ENCODE assay signal across 20 cellular contexts in the genomic region with DNA sequence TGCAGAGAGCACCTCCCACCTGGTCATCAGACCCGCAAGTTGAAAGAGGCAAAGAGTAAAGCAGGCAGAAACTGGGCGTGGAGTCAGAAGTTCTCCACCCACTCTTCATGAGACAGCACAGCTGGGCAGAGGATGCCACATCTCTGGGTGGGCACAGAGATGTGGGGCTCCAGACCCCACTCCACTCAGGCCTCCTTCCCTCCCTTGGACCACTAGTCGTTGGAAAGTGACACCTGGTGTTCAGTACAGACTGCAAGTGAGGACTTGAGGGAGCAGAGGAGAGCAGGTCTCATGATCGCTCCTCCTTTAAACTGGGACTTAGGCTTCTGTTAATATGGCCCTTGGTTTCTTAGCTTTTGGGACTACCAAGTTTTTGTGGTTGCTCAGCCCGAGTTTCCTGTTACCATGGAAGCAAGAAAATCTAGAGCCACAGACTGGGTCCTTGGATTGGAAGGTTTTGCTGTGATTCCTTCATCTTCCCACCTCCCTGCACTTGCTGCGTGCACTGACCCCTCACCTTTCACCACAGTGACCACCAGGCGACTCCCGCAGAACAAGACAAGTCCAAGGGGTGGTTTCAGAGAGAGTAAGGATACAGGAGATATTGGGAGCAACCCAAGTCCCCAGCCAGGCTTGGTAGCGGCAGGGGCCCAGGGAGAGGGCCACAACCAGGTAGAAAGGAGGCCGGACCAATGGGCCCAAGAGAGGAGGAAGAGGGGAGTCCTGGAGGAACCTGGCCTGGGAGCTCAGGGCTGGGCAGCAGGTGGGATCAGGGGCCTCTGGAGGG. TPM values are rescaled to one million over a fixed set of nuclear protein-coding genes. Genes with fewer than 3 reads are reported as not detected.
A peak's percentile ranks its signal among the peaks of the same experiment; 100 is the strongest.
DNase-seq lines count a peak whose midpoint lies in the region; ATAC-seq and TF ChIP-seq lines count a peak whose summit lies in the region.
"Had no signal": no experiment of that assay in that cellular context is flagged by ENCODE, and none has a peak within 500 bp of the region (broad histone marks: within the 10 kb centered on the region; RNA-seq: fewer than 3 reads in every experiment).

No MANE protein-coding gene starts in this region.

- H3K9me3 Mint-ChIP-seq in activated CD8-positive, alpha-beta memory T cell treated with anti-CD3 and anti-CD28 coated beads, Interleukin-2, amount 10 ng/mL, durations not matched to agents 7 days and 5 days (ENCODE audit: low read depth) = no peaks in the 10 kb centered on the region

- H3K4me1 ChIP-seq in right atrium auricular region = no peaks in the 10 kb centered on the region
- peaks cover 41 to 46% of the 10 kb centered on the region in 2 experiments for H3K4me1 ChIP-seq in neutrophil (ENCODE audit: control insufficient read depth in 1 of 2, insufficient read depth in 1 of 2, low read depth in 1 of 2, low read length in 1 of 2)
- H3K4me1 ChIP-seq in aorta (ENCODE audit: control insufficient read depth in 1 of 2, insufficient read depth in 2 of 2, low read length in 2 of 2) = no peaks in the 10 kb centered on the region
- H3K4me1 ChIP-seq: A549, BE2C, Peyer's patch had no signal

- no peak overlapping the region for H3K4me3 Mint-ChIP-seq in activated CD8-positive, alpha-beta memory T cell treated with anti-CD3 and anti-CD28 coated beads, Interleukin-2, amount 10 ng/mL, durations not matched to agents 7 days and 5 days

- peak; percentile 26 for DNase-seq in right atrium auricular region (ENCODE audit: low spot score)
- no peak for DNase-seq in cardiac septum (ENCODE audit: low spot score)
- peak; percentile 16 for DNase-seq in activated CD8-positive, alpha-beta memory T cell treated with anti-CD3 and anti-CD28 coated beads, Interleukin-2, amount 10 ng/mL, durations not matched to agents 7 days and 5 days
- DNase-seq in NCI-H526 (lab: John Stamatoyannopoulos, UW) = no peak
- DNase-seq in aorta = no peak
- DNase-seq: BE2C, DMS53, GM23248, HCEC 1CT, KG1, NCI-H1092 treated with DMSO at 0.1 percent for 48 hours, NCI-H1436 treated with DMSO at 0.1 percent for 48 hours, NCI-H1930, NCI-H510A, NCI-H748 treated with DMSO at 0.1 percent for 48 hours had no signal

- H3K9me3 ChIP-seq in right atrium auricular region (no peaks in the 10 kb centered on the region), neutrophil (no peaks in the 10 kb centered on the region), aorta (ENCODE audit: control insufficient read depth, low read length) (no peaks in the 10 kb centered on the region)
- H3K9me3 ChIP-seq: A549, BE2C, Peyer's patch had no signal

- CTCF ChIA-PET in activated CD8-positive, alpha-beta memory T cell treated with anti-CD3 and anti-CD28 coated beads, Interleukin-2, amount 10 ng/mL, durations not matched to agents 7 days and 5 days (lab: Charles Lee) = interaction anchor here (1.0 kb wide), 2 partner anchors 43 to 78 kb away, joined by 3 to 4 read pairs; no protein-coding TSS in a partner anchor

- 84 to 90% methylated on average over 9 to 10 of the region's 10 CpGs for WGBS in aorta, 2 donors

- no peak overlapping the region for H3K4me3 ChIP-seq in right atrium auricular region
- H3K4me3 ChIP-seq in neutrophil (ENCODE audit: low read depth in 1 of 2, low read length in 1 of 2) = no peak overlapping the region
- no peak overlapping the region for H3K4me3 ChIP-seq in aorta (ENCODE audit: low read length in 2 of 2)
- H3K4me3 ChIP-seq: A549, GM23248, Peyer's patch had no signal

- H3K36me3 Mint-ChIP-seq in activated CD8-positive, alpha-beta memory T cell treated with anti-CD3 and anti-CD28 coated beads, Interleukin-2, amount 10 ng/mL, durations not matched to agents 7 days and 5 days = no peaks in the 10 kb centered on the region

- intact Hi-C loops in cardiac septum (cut with DNase I) = no loop called here
- intact Hi-C loops in aorta (cut with DNase I) = no loop called here

- H3K36me3 ChIP-seq in right atrium auricular region (no peaks in the 10 kb centered on the region), neutrophil (peaks cover 100% of the 10 kb centered on the region), aorta (ENCODE audit: control insufficient read depth in 1 of 2, insufficient read depth in 2 of 2, low read length in 1 of 2) (no peaks in the 10 kb centered on the region)
- H3K36me3 ChIP-seq: BE2C, Peyer's patch had no signal

- H3K4me1 Mint-ChIP-seq in activated CD8-positive, alpha-beta memory T cell treated with anti-CD3 and anti-CD28 coated beads, Interleukin-2, amount 10 ng/mL, durations not matched to agents 7 days and 5 days = peaks cover 4% of the 10 kb centered on the region

- H3K27ac ChIP-seq in right atrium auricular region (no peak overlapping the region), neutrophil (peak overlapping the region; percentile 96), aorta (ENCODE audit: low read depth in 1 of 2, low read length in 2 of 2) (no peak overlapping the region)
- H3K27ac ChIP-seq: A549, GM23248, Peyer's patch had no signal

- TF ChIP-seq CTCF in right atrium auricular region (IDR thresholded peaks at IDR 0.05) (no peak), neutrophil (IDR thresholded peaks at IDR 0.05) (no peak)

- ATAC-seq in activated CD8-positive, alpha-beta memory T cell treated with anti-CD3 and anti-CD28 coated beads, Interleukin-2, amount 10 ng/mL, durations not matched to agents 7 days and 5 days = no peak
- ATAC-seq in GM18498 (IDR thresholded peaks at IDR 0.05; ENCODE audit: unreplicated experiment) (no peak), aorta (ENCODE audit: low FRiP score) (no peak)
- ATAC-seq: A549 had no signal

- H3K27me3 ChIP-seq in right atrium auricular region (no peaks in the 10 kb centered on the region), neutrophil (no peaks in the 10 kb centered on the region), aorta (ENCODE audit: control insufficient read depth in 1 of 2, insufficient read depth in 2 of 2, low read length in 1 of 2) (no peaks in the 10 kb centered on the region)
- H3K27me3 ChIP-seq: Peyer's patch had no signal

- H3K27ac Mint-ChIP-seq in activated CD8-positive, alpha-beta memory T cell treated with anti-CD3 and anti-CD28 coated beads, Interleukin-2, amount 10 ng/mL, durations not matched to agents 7 days and 5 days = no peak overlapping the region

- H3K27me3 Mint-ChIP-seq in activated CD8-positive, alpha-beta memory T cell treated with anti-CD3 and anti-CD28 coated beads, Interleukin-2, amount 10 ng/mL, durations not matched to agents 7 days and 5 days = peaks cover 4% of the 10 kb centered on the region

RNA-seq across cellular contexts. Expression of gene CSF2RB, which starts 20.9 kb away (rescaled TPM):
- 1 to 10 TPM; 1.8 to 4.2 TPM for total RNA-seq in right atrium auricular region
- 4.9 TPM for total RNA-seq in cardiac septum
- total RNA-seq in activated CD8-positive, alpha-beta memory T cell treated with anti-CD3 and anti-CD28 coated beads, Interleukin-2, amount 10 ng/mL, durations not matched to agents 7 days and 5 days = 10 to 100 TPM in 1 of 2 experiments, 1 to 10 TPM in 1; 3.0 to 26.9 TPM
- 10 to 100 TPM in 1 of 2 donors, 1 to 10 TPM in 1; 7.0 to 17.6 TPM for total RNA-seq in aorta
- 1 to 10 TPM; 1.3 to 2.9 TPM for polyA plus RNA-seq in aorta
- total RNA-seq: HT1080 had no signal
- polyA plus RNA-seq: A549 had no signal

Comparison
In these comparisons a context has a peak if more than half of its experiments do, and no peak if none do; other contexts are left out.
1. DNase-seq: peak in right atrium auricular region (single experiment) and activated CD8-positive, alpha-beta memory T cell treated with anti-CD3 and anti-CD28 coated beads, Interleukin-2, amount 10 ng/mL, durations not matched to agents 7 days and 5 days (single experiment); none in cardiac septum (single experiment), NCI-H526 (0 of 2) and aorta (0 of 2).